ENCODE assay signal across 20 cellular contexts in the genomic region with DNA sequence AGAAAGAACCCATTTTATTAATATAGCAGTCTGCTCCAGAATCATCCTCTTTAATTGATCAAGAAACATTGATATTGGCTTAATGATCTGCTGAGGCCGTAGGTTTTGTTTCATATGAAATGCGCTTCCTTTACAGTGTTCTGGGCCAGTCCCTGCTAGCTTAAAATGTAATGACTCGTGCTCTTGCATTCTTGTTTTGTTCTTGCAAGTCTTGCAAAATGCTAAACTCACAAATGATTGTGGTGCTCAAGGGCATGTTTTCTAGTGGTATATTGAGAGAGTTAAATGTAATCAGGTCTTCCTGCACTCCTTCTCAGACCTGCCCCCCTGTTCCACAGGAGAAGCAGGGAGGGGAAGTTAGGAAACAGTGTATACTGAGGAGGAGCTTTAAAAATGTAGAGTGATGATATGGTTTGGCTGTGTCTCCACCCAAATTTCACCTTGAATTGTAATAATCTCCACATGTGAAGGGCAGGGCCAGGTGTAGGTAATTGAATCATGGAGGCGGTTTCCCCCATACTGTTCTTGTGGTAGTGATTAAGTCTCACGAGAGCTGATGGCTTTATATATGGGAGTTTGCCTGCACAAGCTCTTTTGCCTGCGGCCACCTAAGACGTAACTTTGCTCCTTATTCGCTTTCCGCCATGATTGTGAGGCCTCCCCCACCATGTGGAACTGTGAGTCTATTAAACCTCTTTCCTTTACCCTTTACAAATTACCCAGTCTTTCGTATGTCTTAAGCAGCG.
DNase-seq lines count a peak whose midpoint lies in the region; ATAC-seq and TF ChIP-seq lines count a peak whose summit lies in the region.
"Had no signal": no experiment of that assay in that cellular context is flagged by ENCODE, and none has a peak within 500 bp of the region (broad histone marks: within the 10 kb centered on the region; RNA-seq: fewer than 3 reads in every experiment).

No MANE protein-coding gene starts in this region.

- H3K27ac ChIP-seq in foreskin keratinocyte = peak overlapping the region; percentile 44
- H3K27ac ChIP-seq: 22Rv1, hepatocyte, transverse colon had no signal

- ATAC-seq in foreskin keratinocyte (peak; percentile 81), GM21381 (IDR thresholded peaks at IDR 0.05; ENCODE audit: unreplicated experiment) (no peak), HG03095 (IDR thresholded peaks at IDR 0.05; ENCODE audit: unreplicated experiment) (no peak), HG03342 (IDR thresholded peaks at IDR 0.05; ENCODE audit: unreplicated experiment) (no peak)
- ATAC-seq: left colon, T-helper 17 cell had no signal

- in situ Hi-C loops in astrocyte of the spinal cord (cut with HindIII; ENCODE audit: low sequenced_read_pairs) = no loop called here

- peaks cover 14% of the 10 kb centered on the region for H3K4me1 ChIP-seq in foreskin keratinocyte
- H3K4me1 ChIP-seq: transverse colon had no signal

- no peaks in the 10 kb centered on the region for H3K27me3 ChIP-seq in foreskin keratinocyte
- H3K27me3 ChIP-seq: hepatocyte, transverse colon had no signal

- H3K4me3 ChIP-seq in astrocyte of the spinal cord (ENCODE audit: low read depth, low read length) = no peak overlapping the region
- H3K4me3 ChIP-seq: coronary artery, hepatocyte, transverse colon had no signal

- DNase-seq in SIG-M5 treated with dmso at 0.1 percent for 504 hours (lab: John Stamatoyannopoulos, UW; ENCODE audit: unreplicated experiment) (peak; percentile 21), SIG-M5 (lab: John Stamatoyannopoulos, UW) (no peak), astrocyte of the spinal cord (ENCODE audit: low read depth, low spot score) (peak; percentile 51), foreskin keratinocyte (peak; percentile 85 to 96), Ammon's horn (ENCODE audit: low spot score) (no peak)
- DNase-seq: activated gamma-delta T cell, anterior cingulate cortex, KG1, left colon, NCI-H1105, NCI-H2171, RPMI8226, T-helper 17 cell, transverse colon had no signal

- TF ChIP-seq CTCF in astrocyte of the spinal cord (IDR thresholded peaks at IDR 0.05; ENCODE audit: low read depth, low read length) = no peak
- TF ChIP-seq CTCF in foreskin keratinocyte (conservative IDR thresholded peaks at IDR 0.05) = no peak

Comparison
In these comparisons a context has a peak if more than half of its experiments do, and no peak if none do; other contexts are left out.
1. DNase-seq: peak in SIG-M5 treated with dmso at 0.1 percent for 504 hours (single experiment), astrocyte of the spinal cord (single experiment) and foreskin keratinocyte (2 of 2); none in SIG-M5 (single experiment) and Ammon's horn (single experiment).